In genomic region chr1:2155147-2155598, GRCh38 we compare ENCODE assay signal across 1 cellular context.
TF ChIP-seq lines count a peak whose summit lies in the region.

No MANE protein-coding gene starts in this region.

TF ChIP-seq in H1, 55 proteins besides CTCF, POLR2A, EP300 and RAD21:
- TF ChIP-seq TAF7 (optimal IDR thresholded peaks at IDR 0.05; ENCODE audit: borderline replicate concordance, low read depth, low read length) = no peak
